1 cellular context compared by ENCODE assay signal in the genomic region with DNA sequence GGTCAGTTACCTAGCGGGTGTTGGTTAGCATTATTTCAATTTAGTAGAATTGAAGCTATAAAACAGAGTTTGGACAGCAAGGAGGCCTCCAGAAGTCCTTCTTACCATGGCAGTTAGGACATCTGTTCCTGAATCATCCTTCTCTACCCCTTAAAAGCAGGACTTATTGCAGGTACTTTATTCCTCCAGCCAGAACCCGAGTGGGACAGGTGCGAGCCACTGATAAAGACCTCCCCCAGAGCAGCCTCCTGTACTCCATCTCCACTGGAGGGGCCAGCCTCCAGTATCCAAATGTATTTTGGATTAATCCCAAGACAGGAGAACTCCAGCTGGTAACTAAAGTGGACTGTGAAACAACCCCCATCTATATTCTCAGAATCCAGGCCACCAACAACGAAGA.
TF ChIP-seq lines count a peak whose summit lies in the region.

No MANE protein-coding gene starts in this region.

TF ChIP-seq in K562, 482 proteins besides CTCF, POLR2A, EP300 and RAD21 (continued from another document and continues in another):
- TF ChIP-seq, protein P1, sequence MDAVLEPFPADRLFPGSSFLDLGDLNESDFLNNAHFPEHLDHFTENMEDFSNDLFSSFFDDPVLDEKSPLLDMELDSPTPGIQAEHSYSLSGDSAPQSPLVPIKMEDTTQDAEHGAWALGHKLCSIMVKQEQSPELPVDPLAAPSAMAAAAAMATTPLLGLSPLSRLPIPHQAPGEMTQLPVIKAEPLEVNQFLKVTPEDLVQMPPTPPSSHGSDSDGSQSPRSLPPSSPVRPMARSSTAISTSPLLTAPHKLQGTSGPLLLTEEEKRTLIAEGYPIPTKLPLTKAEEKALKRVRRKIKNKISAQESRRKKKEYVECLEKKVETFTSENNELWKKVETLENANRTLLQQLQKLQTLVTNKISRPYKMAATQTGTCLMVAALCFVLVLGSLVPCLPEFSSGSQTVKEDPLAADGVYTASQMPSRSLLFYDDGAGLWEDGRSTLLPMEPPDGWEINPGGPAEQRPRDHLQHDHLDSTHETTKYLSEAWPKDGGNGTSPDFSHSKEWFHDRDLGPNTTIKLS (IDR thresholded peaks at IDR 0.05; ENCODE audit: borderline replicate concordance, low read depth): no peak
- TF ChIP-seq ETV1 (tag; conservative IDR thresholded peaks at IDR 0.05; ENCODE audit: low read depth) (no peak), TRIM28 (IDR thresholded peaks at IDR 0.05) (no peak), ZNF778 (CRISPR knock-in tag; IDR thresholded peaks at IDR 0.05) (no peak), FOXM1 (IDR thresholded peaks at IDR 0.05; ENCODE audit: low read depth) (no peak), FOXM1 (CRISPR knock-in tag; IDR thresholded peaks at IDR 0.05; ENCODE audit: low read depth) (no peak), ZNF444 (CRISPR knock-in tag; IDR thresholded peaks at IDR 0.05) (no peak), PHF21A (IDR thresholded peaks at IDR 0.05; ENCODE audit: borderline replicate concordance, low read depth) (no peak), NUFIP1 (IDR thresholded peaks at IDR 0.05; ENCODE audit: partially characterized antibody) (no peak), MEIS2 (IDR thresholded peaks at IDR 0.05; ENCODE audit: partially characterized antibody) (no peak), EWSR1 (IDR thresholded peaks at IDR 0.05; ENCODE audit: borderline replicate concordance, low read depth, partially characterized antibody) (no peak), TCF3 (CRISPR knock-in tag; IDR thresholded peaks at IDR 0.05) (peak; percentile 67), NFIC (IDR thresholded peaks at IDR 0.05) (peak; percentile 59; the same call in 1 of the 2 replicates), ZFP36 (IDR thresholded peaks at IDR 0.05; ENCODE audit: low read depth, low read length, partially characterized antibody) (no peak), ZNF3 (CRISPR knock-in tag; IDR thresholded peaks at IDR 0.05) (no peak), SMAD2 (IDR thresholded peaks at IDR 0.05; ENCODE audit: low read depth, low read length) (no peak), TRIM24 (IDR thresholded peaks at IDR 0.05) (peak in 1 of 2 experiments; percentile 52; a peak in 3 of 4 replicates), SMC3 (conservative IDR thresholded peaks at IDR 0.05; ENCODE audit: insufficient read depth, low read depth, low read length) (no peak), SMARCB1 (IDR thresholded peaks at IDR 0.05; ENCODE audit: insufficient read length, low read depth) (no peak), SRF (CRISPR knock-in tag; IDR thresholded peaks at IDR 0.05) (no peak), ZNF197 (CRISPR knock-in tag; IDR thresholded peaks at IDR 0.05; ENCODE audit: low read depth) (0 out of 2 replicates have a peak, but pooled peaks have one; percentile 5), U2AF2 (optimal IDR thresholded peaks at IDR 0.05; ENCODE audit: low read depth, low read length) (no peak), YY1 (IDR thresholded peaks at IDR 0.05; ENCODE audit: borderline replicate concordance in 1 of 3, control insufficient read depth in 1 of 3, extremely low read depth in 1 of 3, insufficient read depth in 3 of 3, insufficient read length in 1 of 3, insufficient replicate concordance in 2 of 3, low read depth in 1 of 3, low read length in 2 of 3) (no peak), ZSCAN29 (IDR thresholded peaks at IDR 0.05) (no peak), KAT7 (CRISPR knock-in tag; IDR thresholded peaks at IDR 0.05; ENCODE audit: borderline replicate concordance) (no peak), BRF1 (IDR thresholded peaks at IDR 0.05; ENCODE audit: borderline replicate concordance, extremely low read depth, insufficient read length) (no peak), TBL1XR1 (IDR thresholded peaks at IDR 0.05; ENCODE audit: low read length in 2 of 2) (no peak), COPS2 (conservative IDR thresholded peaks at IDR 0.05) (no peak), TEAD4 (IDR thresholded peaks at IDR 0.05; ENCODE audit: low read length) (peak; percentile 85), TEAD4 (CRISPR knock-in tag; IDR thresholded peaks at IDR 0.05; ENCODE audit: borderline replicate concordance) (no peak), CXXC5 (CRISPR knock-in tag; IDR thresholded peaks at IDR 0.05) (no peak), SIN3A (IDR thresholded peaks at IDR 0.05; ENCODE audit: borderline replicate concordance in 2 of 2, control insufficient read depth in 1 of 2, low read depth in 2 of 2, low read length in 2 of 2) (no peak), ZNF124 (CRISPR knock-in tag; IDR thresholded peaks at IDR 0.05) (no peak), ZNF507 (tag; conservative IDR thresholded peaks at IDR 0.05) (no peak), POLR2AphosphoS5 (IDR thresholded peaks at IDR 0.05; ENCODE audit: control insufficient read depth, insufficient read depth, low read depth, low read length) (peak; percentile 73), HIVEP1 (CRISPR knock-in tag; IDR thresholded peaks at IDR 0.05) (no peak), RCOR1 (IDR thresholded peaks at IDR 0.05; ENCODE audit: borderline replicate concordance in 1 of 2, low read depth in 2 of 2, low read length in 2 of 2) (0 out of 4 replicates have a peak, but pooled peaks of 1 of the 2 experiments have one; percentile 29), ARID1B (IDR thresholded peaks at IDR 0.05) (peak; percentile 79), KHSRP (IDR thresholded peaks at IDR 0.05) (no peak), RBM17 (IDR thresholded peaks at IDR 0.05; ENCODE audit: borderline replicate concordance, low read depth, low read length) (no peak), PHTF2 (CRISPR knock-in tag; IDR thresholded peaks at IDR 0.05) (no peak), XRCC5 (IDR thresholded peaks at IDR 0.05; ENCODE audit: low read depth, low read length) (no peak), CBFA2T3 (IDR thresholded peaks at IDR 0.05) (peak; percentile 83), SUPT5H (IDR thresholded peaks at IDR 0.05) (no peak), DPF2 (IDR thresholded peaks at IDR 0.05) (0 out of 2 replicates have a peak, but pooled peaks have one; percentile 25), CBFA2T2 (conservative IDR thresholded peaks at IDR 0.05) (peak; percentile 78), RFX1 (IDR thresholded peaks at IDR 0.05) (no peak), PHB (CRISPR knock-in tag; IDR thresholded peaks at IDR 0.05) (no peak), DDX20 (tag; IDR thresholded peaks at IDR 0.05; ENCODE audit: low read depth) (no peak), ZNF766 (CRISPR knock-in tag; conservative IDR thresholded peaks at IDR 0.05) (no peak), CBX8 (IDR thresholded peaks at IDR 0.05; ENCODE audit: borderline replicate concordance, extremely low read depth, low read depth, low read length, poor library complexity, severe bottlenecking) (no peak), ZNF175 (CRISPR knock-in tag; IDR thresholded peaks at IDR 0.05; ENCODE audit: low read depth) (no peak), FUS (optimal IDR thresholded peaks at IDR 0.05; ENCODE audit: low read depth, low read length) (no peak), MTA2 (IDR thresholded peaks at IDR 0.05; ENCODE audit: low read depth) (peak; percentile 37), PML (IDR thresholded peaks at IDR 0.05; ENCODE audit: low read length) (peak; percentile 35; the same call in 1 of the 2 replicates)
- TF ChIP-seq, protein P2, sequence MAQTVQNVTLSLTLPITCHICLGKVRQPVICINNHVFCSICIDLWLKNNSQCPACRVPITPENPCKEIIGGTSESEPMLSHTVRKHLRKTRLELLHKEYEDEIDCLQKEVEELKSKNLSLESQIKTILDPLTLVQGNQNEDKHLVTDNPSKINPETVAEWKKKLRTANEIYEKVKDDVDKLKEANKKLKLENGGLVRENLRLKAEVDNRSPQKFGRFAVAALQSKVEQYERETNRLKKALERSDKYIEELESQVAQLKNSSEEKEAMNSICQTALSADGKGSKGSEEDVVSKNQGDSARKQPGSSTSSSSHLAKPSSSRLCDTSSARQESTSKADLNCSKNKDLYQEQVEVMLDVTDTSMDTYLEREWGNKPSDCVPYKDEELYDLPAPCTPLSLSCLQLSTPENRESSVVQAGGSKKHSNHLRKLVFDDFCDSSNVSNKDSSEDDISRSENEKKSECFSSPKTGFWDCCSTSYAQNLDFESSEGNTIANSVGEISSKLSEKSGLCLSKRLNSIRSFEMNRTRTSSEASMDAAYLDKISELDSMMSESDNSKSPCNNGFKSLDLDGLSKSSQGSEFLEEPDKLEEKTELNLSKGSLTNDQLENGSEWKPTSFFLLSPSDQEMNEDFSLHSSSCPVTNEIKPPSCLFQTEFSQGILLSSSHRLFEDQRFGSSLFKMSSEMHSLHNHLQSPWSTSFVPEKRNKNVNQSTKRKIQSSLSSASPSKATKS (CRISPR knock-in tag; IDR thresholded peaks at IDR 0.05): no peak
- TF ChIP-seq, protein P3, sequence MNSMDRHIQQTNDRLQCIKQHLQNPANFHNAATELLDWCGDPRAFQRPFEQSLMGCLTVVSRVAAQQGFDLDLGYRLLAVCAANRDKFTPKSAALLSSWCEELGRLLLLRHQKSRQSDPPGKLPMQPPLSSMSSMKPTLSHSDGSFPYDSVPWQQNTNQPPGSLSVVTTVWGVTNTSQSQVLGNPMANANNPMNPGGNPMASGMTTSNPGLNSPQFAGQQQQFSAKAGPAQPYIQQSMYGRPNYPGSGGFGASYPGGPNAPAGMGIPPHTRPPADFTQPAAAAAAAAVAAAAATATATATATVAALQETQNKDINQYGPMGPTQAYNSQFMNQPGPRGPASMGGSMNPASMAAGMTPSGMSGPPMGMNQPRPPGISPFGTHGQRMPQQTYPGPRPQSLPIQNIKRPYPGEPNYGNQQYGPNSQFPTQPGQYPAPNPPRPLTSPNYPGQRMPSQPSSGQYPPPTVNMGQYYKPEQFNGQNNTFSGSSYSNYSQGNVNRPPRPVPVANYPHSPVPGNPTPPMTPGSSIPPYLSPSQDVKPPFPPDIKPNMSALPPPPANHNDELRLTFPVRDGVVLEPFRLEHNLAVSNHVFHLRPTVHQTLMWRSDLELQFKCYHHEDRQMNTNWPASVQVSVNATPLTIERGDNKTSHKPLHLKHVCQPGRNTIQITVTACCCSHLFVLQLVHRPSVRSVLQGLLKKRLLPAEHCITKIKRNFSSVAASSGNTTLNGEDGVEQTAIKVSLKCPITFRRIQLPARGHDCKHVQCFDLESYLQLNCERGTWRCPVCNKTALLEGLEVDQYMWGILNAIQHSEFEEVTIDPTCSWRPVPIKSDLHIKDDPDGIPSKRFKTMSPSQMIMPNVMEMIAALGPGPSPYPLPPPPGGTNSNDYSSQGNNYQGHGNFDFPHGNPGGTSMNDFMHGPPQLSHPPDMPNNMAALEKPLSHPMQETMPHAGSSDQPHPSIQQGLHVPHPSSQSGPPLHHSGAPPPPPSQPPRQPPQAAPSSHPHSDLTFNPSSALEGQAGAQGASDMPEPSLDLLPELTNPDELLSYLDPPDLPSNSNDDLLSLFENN (IDR thresholded peaks at IDR 0.05; ENCODE audit: low read depth in 2 of 2, low read length in 2 of 2): 0 out of 4 replicates have a peak, but pooled peaks of 1 of the 2 experiments have one; percentile 43
- TF ChIP-seq, protein P4, sequence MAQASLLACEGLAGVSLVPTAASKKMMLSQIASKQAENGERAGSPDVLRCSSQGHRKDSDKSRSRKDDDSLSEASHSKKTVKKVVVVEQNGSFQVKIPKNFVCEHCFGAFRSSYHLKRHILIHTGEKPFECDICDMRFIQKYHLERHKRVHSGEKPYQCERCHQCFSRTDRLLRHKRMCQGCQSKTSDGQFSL (CRISPR knock-in tag; IDR thresholded peaks at IDR 0.05): no peak
- TF ChIP-seq, protein P4 (tag; IDR thresholded peaks at IDR 0.05): no peak
- TF ChIP-seq, protein P5, sequence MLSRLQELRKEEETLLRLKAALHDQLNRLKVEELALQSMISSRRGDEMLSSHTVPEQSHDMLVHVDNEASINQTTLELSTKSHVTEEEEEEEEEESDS (CRISPR knock-in tag; IDR thresholded peaks at IDR 0.05): no peak
- TF ChIP-seq, protein P6, sequence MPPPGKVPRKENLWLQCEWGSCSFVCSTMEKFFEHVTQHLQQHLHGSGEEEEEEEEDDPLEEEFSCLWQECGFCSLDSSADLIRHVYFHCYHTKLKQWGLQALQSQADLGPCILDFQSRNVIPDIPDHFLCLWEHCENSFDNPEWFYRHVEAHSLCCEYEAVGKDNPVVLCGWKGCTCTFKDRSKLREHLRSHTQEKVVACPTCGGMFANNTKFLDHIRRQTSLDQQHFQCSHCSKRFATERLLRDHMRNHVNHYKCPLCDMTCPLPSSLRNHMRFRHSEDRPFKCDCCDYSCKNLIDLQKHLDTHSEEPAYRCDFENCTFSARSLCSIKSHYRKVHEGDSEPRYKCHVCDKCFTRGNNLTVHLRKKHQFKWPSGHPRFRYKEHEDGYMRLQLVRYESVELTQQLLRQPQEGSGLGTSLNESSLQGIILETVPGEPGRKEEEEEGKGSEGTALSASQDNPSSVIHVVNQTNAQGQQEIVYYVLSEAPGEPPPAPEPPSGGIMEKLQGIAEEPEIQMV (tag; conservative IDR thresholded peaks at IDR 0.05; ENCODE audit: low read depth): no peak
- TF ChIP-seq, protein P7, sequence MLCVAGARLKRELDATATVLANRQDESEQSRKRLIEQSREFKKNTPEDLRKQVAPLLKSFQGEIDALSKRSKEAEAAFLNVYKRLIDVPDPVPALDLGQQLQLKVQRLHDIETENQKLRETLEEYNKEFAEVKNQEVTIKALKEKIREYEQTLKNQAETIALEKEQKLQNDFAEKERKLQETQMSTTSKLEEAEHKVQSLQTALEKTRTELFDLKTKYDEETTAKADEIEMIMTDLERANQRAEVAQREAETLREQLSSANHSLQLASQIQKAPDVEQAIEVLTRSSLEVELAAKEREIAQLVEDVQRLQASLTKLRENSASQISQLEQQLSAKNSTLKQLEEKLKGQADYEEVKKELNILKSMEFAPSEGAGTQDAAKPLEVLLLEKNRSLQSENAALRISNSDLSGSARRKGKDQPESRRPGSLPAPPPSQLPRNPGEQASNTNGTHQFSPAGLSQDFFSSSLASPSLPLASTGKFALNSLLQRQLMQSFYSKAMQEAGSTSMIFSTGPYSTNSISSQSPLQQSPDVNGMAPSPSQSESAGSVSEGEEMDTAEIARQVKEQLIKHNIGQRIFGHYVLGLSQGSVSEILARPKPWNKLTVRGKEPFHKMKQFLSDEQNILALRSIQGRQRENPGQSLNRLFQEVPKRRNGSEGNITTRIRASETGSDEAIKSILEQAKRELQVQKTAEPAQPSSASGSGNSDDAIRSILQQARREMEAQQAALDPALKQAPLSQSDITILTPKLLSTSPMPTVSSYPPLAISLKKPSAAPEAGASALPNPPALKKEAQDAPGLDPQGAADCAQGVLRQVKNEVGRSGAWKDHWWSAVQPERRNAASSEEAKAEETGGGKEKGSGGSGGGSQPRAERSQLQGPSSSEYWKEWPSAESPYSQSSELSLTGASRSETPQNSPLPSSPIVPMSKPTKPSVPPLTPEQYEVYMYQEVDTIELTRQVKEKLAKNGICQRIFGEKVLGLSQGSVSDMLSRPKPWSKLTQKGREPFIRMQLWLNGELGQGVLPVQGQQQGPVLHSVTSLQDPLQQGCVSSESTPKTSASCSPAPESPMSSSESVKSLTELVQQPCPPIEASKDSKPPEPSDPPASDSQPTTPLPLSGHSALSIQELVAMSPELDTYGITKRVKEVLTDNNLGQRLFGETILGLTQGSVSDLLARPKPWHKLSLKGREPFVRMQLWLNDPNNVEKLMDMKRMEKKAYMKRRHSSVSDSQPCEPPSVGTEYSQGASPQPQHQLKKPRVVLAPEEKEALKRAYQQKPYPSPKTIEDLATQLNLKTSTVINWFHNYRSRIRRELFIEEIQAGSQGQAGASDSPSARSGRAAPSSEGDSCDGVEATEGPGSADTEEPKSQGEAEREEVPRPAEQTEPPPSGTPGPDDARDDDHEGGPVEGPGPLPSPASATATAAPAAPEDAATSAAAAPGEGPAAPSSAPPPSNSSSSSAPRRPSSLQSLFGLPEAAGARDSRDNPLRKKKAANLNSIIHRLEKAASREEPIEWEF (CRISPR knock-in tag; IDR thresholded peaks at IDR 0.05): no peak
